Comparison of ENCODE assay signal across 22 cellular contexts in the genomic region with DNA sequence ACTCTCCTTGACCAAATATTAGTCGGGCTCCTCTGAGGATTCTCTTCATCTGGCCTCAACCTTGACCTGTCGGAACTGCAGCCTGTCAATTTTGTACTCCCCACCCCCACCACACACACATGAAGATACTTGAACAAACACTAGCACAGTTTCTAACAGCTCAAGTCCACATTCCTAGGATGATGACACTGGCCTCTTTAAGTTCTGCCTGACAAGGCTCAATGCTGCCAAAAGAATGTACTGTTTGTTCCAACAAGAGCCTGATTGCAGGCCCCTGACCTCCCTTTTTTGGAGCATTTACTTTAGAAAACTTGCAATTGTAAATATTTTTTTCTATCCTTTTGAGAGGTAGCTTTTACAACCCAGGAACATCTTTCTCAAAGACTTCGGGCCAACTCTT.
DNase-seq lines count a peak whose midpoint lies in the region; ATAC-seq and TF ChIP-seq lines count a peak whose summit lies in the region.
"Had no signal": no experiment of that assay in that cellular context is flagged by ENCODE, and none has a peak within 500 bp of the region (broad histone marks: within the 10 kb centered on the region; RNA-seq: fewer than 3 reads in every experiment).

No MANE protein-coding gene starts in this region.

- TF ChIP-seq CTCF in AG04450 (IDR thresholded peaks at IDR 0.05; ENCODE audit: low read depth, low read length) (no peak), choroid plexus epithelial cell (conservative IDR thresholded peaks at IDR 0.05; ENCODE audit: low read depth, low read length) (no peak)

- peaks cover 2% of the 10 kb centered on the region for H3K27me3 ChIP-seq in AG04450 (ENCODE audit: control insufficient read depth, insufficient read depth, low read length)
- H3K27me3 ChIP-seq: colonic mucosa, foreskin keratinocyte, MG63, SJCRH30, stomach had no signal

- DNase-seq in AG04450 (ENCODE audit: low read depth, low spot score): peak; percentile 13
- DNase-seq in GM04503 (ENCODE audit: low read depth): peak; percentile 23
- peak; percentile 90 for DNase-seq in choroid plexus epithelial cell (ENCODE audit: low read depth)
- peak; percentile 63 for DNase-seq in islet precursor cell
- DNase-seq in activated CD4-positive, alpha-beta T cell treated with anti-CD3 and anti-CD28 coated beads for 48 hours: no peak
- no peak for DNase-seq in occipital lobe (lab: John Stamatoyannopoulos, UW)
- no peak for DNase-seq in OCI-M1 (lab: John Stamatoyannopoulos, UW)
- DNase-seq: activated naive CD8-positive, alpha-beta T cell treated with anti-CD3 and anti-CD28 coated beads for 36 hours; colonic mucosa; foreskin keratinocyte; MG63; NCI-H1417; NCI-H2107; NCI-H510A; SJCRH30; stomach had no signal

- POLR2A ChIA-PET in AG04450 (lab: Yijun Ruan, JAX): no interaction called here

- CTCF ChIA-PET in AG04450 (lab: Charles Lee): no interaction called here

- peaks cover 3% of the 10 kb centered on the region; the same call in 1 of the 2 replicates for H3K9me3 ChIP-seq in AG04450 (ENCODE audit: control insufficient read depth, insufficient read depth, low read length)
- H3K9me3 ChIP-seq: A549, colonic mucosa, HAP-1, MG63, SJCRH30 had no signal

- H3K4me3 ChIP-seq in AG04450 (ENCODE audit: low read depth, low read length) (no peak overlapping the region), choroid plexus epithelial cell (ENCODE audit: low read depth, low read length) (no peak overlapping the region)
- H3K4me3 ChIP-seq: A549, colonic mucosa, HAP-1, lung, MG63, SJCRH30, stomach had no signal

- H3K27ac ChIP-seq in AG04450 (ENCODE audit: low read depth, low read length): no peak overlapping the region
- H3K27ac ChIP-seq: A549, colonic mucosa, foreskin keratinocyte, SJCRH30, stomach had no signal

- ATAC-seq in GM18867 (IDR thresholded peaks at IDR 0.05; ENCODE audit: unreplicated experiment): no peak
- ATAC-seq: A549; activated T-helper 17 cell treated with anti-CD3 and anti-CD28 coated beads, Interleukin-2, amount 50 U/mL, for 72 hours; foreskin keratinocyte; Panc1 had no signal

Comparison
In these comparisons a context has a peak if more than half of its experiments do, and no peak if none do; other contexts are left out.
1. DNase-seq: peak in AG04450 (single experiment), GM04503 (single experiment), choroid plexus epithelial cell (single experiment) and islet precursor cell (single experiment); none in activated CD4-positive, alpha-beta T cell treated with anti-CD3 and anti-CD28 coated beads for 48 hours (single experiment), occipital lobe (single experiment) and OCI-M1 (single experiment).